8 cellular contexts compared by ENCODE assay signal in the genomic region with DNA sequence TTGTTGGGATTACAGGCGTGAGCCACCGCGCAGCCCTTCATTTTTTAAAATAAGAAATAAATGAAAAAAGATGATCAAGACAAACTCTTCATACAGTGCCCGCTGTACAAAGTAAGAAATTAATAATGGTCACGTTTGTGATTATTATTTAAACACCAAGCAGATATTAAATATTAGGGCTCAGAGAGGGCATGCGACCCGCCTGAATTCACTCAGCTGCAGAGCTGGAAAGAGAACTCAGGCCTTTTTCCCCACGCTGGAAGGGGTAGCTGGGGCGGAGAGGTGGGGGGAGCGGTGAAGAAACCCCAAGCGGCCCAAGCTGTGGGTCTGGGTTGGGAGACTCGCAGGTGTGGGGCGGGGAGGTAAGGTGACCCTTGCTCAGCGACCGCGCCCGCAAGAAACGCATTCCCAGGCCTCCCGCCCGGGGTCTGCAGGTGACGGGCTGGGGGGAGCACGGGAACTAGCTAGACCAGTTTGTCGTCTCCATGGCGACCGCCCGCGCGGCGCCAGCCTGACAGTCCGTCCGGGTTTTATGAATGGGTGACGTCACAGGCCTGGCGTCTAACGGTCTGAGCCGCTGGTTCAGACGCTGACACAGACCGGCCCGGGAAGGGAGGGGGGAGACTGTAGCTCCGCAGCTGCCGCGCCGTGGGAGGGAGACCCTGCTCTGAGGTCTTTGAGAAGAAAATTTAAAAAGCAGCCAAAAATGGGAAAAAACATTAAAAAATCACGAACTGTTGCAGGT. TPM values are rescaled to one million over a fixed set of nuclear protein-coding genes. Genes with fewer than 3 reads are reported as not detected.
DNase-seq lines count a peak whose midpoint lies in the region; ATAC-seq and TF ChIP-seq lines count a peak whose summit lies in the region.

No MANE protein-coding gene starts in this region.

- CTCF ChIA-PET in OCI-LY7 (lab: Charles Lee; ENCODE audit: unreplicated experiment), result interaction anchor here (0.8 to 1.2 kb wide), 4 partner anchors 30 to 43 kb away, joined by 3 to 5 read pairs (median 4); no protein-coding TSS in a partner anchor

- peak overlapping the region; percentile 92 for H3K4me2 ChIP-seq in OCI-LY7 (ENCODE audit: low read length)

- H4K20me1 ChIP-seq in OCI-LY7 (ENCODE audit: insufficient read depth, low read length), result no peaks in the 10 kb centered on the region

- intact Hi-C loops in OCI-LY7 (cut with micrococcal nuclease; ENCODE audit: unreplicated experiment), result loop anchor here (2.0 kb wide), 1 partner anchor 31 kb away; no protein-coding TSS in a partner anchor

- H3K4me1 ChIP-seq in OCI-LY7 (ENCODE audit: insufficient read depth, low read length, poor library complexity, severe bottlenecking), result peaks cover 20% of the 10 kb centered on the region

- no peaks in the 10 kb centered on the region for H3K9me2 ChIP-seq in OCI-LY7 (ENCODE audit: insufficient read depth, low read length)

- TF ChIP-seq CTCF in AG09319 (IDR thresholded peaks at IDR 0.05; ENCODE audit: low read depth, low read length) (no peak), OCI-LY7 (conservative IDR thresholded peaks at IDR 0.05; ENCODE audit: low read length) (no peak), epithelial cell of esophagus (IDR thresholded peaks at IDR 0.05; ENCODE audit: insufficient read depth, low read depth, low read length, missing control alignments) (no peak)

- H3K4me3 ChIP-seq in OCI-LY7 (ENCODE audit: low read depth, low read length, poor library complexity, severe bottlenecking) (peak overlapping the region; percentile 70), epithelial cell of esophagus (ENCODE audit: low read length) (peak overlapping the region; percentile 82)

- peak; percentile 63 for ATAC-seq in GM19324 (IDR thresholded peaks at IDR 0.05; ENCODE audit: low FRiP score, unreplicated experiment)

- DNase-seq in AG09319 (ENCODE audit: extremely low read depth, low read depth) (peak; percentile 69), OCI-LY7 (ENCODE audit: low spot score) (peak; percentile 88), activated T-cell treated with anti-CD3 and anti-CD28 coated beads for 24 hours (ENCODE audit: low read depth) (peak; percentile 52), epithelial cell of esophagus (ENCODE audit: low read depth) (peak; percentile 90), midbrain (lab: John Stamatoyannopoulos, UW) (peak; percentile 88)
- peak; percentile 31 for DNase-seq in stimulated activated CD8-positive, alpha-beta memory T cell treated with anti-CD3 and anti-CD28 coated beads, Interleukin-15, amount 100 ng/mL, for 1 hour (ENCODE audit: low read depth)

- no peak; the same call in 1 of the 2 replicates for TF ChIP-seq RAD21 in Ishikawa (IDR thresholded peaks at IDR 0.05; ENCODE audit: low read depth)

- POLR2A ChIA-PET in OCI-LY7 (lab: Charles Lee), result interaction anchor here (0.8 to 2.6 kb wide), 3 partner anchors 9 to 36 kb away, joined by 3 to 19 read pairs (median 4); no protein-coding TSS in a partner anchor

- peak overlapping the region; percentile 72; the same call in 1 of the 2 replicates for H2AFZ ChIP-seq in OCI-LY7 (ENCODE audit: low read length)

- no peaks in the 10 kb centered on the region for H3K36me3 ChIP-seq in OCI-LY7 (ENCODE audit: insufficient read depth, low read length)

- H3K27ac ChIP-seq in OCI-LY7 (ENCODE audit: low read depth, low read length, poor library complexity, severe bottlenecking), result no peak overlapping the region

- H3K9me3 ChIP-seq in OCI-LY7 (ENCODE audit: low read length), result no peaks in the 10 kb centered on the region

- H3K79me2 ChIP-seq in OCI-LY7 (ENCODE audit: insufficient read depth, low read depth, low read length), result no peaks in the 10 kb centered on the region

- no TSS peak for BruUV-seq in OCI-LY7 (replicated peaks; lab: Mats Ljungman, UMichigan)

- peak; percentile 96 for TF ChIP-seq EP300 in Ishikawa (IDR thresholded peaks at IDR 0.05; ENCODE audit: borderline replicate concordance)

TF ChIP-seq in Ishikawa, 13 proteins besides CTCF, POLR2A, EP300 and RAD21:
- TF ChIP-seq, protein P1, sequence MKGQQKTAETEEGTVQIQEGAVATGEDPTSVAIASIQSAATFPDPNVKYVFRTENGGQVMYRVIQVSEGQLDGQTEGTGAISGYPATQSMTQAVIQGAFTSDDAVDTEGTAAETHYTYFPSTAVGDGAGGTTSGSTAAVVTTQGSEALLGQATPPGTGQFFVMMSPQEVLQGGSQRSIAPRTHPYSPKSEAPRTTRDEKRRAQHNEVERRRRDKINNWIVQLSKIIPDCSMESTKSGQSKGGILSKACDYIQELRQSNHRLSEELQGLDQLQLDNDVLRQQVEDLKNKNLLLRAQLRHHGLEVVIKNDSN (IDR thresholded peaks at IDR 0.05), result peak; percentile 24; the same call in 1 of the 2 replicates
- TF ChIP-seq, protein P2, sequence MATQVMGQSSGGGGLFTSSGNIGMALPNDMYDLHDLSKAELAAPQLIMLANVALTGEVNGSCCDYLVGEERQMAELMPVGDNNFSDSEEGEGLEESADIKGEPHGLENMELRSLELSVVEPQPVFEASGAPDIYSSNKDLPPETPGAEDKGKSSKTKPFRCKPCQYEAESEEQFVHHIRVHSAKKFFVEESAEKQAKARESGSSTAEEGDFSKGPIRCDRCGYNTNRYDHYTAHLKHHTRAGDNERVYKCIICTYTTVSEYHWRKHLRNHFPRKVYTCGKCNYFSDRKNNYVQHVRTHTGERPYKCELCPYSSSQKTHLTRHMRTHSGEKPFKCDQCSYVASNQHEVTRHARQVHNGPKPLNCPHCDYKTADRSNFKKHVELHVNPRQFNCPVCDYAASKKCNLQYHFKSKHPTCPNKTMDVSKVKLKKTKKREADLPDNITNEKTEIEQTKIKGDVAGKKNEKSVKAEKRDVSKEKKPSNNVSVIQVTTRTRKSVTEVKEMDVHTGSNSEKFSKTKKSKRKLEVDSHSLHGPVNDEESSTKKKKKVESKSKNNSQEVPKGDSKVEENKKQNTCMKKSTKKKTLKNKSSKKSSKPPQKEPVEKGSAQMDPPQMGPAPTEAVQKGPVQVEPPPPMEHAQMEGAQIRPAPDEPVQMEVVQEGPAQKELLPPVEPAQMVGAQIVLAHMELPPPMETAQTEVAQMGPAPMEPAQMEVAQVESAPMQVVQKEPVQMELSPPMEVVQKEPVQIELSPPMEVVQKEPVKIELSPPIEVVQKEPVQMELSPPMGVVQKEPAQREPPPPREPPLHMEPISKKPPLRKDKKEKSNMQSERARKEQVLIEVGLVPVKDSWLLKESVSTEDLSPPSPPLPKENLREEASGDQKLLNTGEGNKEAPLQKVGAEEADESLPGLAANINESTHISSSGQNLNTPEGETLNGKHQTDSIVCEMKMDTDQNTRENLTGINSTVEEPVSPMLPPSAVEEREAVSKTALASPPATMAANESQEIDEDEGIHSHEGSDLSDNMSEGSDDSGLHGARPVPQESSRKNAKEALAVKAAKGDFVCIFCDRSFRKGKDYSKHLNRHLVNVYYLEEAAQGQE (IDR thresholded peaks at IDR 0.05; ENCODE audit: low read depth), result no peak
- peak; percentile 98 for TF ChIP-seq TCF12 (IDR thresholded peaks at IDR 0.05; ENCODE audit: low read depth)
- TF ChIP-seq ZBTB7A (IDR thresholded peaks at IDR 0.05; ENCODE audit: low read depth), result peak; percentile 99
- peak; percentile 81 for TF ChIP-seq CREB1 (IDR thresholded peaks at IDR 0.05; ENCODE audit: low read depth)
- TF ChIP-seq, protein P3, sequence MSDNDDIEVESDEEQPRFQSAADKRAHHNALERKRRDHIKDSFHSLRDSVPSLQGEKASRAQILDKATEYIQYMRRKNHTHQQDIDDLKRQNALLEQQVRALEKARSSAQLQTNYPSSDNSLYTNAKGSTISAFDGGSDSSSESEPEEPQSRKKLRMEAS (IDR thresholded peaks at IDR 0.05), result peak; percentile 71
- TF ChIP-seq EGR1 (IDR thresholded peaks at IDR 0.05), result no peak; the same call in 1 of the 2 replicates
- peak; percentile 45; the same call in 1 of the 2 replicates for TF ChIP-seq CEBPB (IDR thresholded peaks at IDR 0.05)
- TF ChIP-seq TEAD4 (IDR thresholded peaks at IDR 0.05), result peak; percentile 89
- TF ChIP-seq FOXM1 (IDR thresholded peaks at IDR 0.05; ENCODE audit: borderline replicate concordance, low read depth), result peak; percentile 88
- no peak for TF ChIP-seq TAF1 (IDR thresholded peaks at IDR 0.05; ENCODE audit: low read depth)
- TF ChIP-seq YY1 (IDR thresholded peaks at IDR 0.05; ENCODE audit: low read depth), result peak; percentile 63; the same call in 1 of the 2 replicates
- TF ChIP-seq NFIC (IDR thresholded peaks at IDR 0.05), result peak; percentile 79

RNA-seq across cellular contexts. Expression of a gene that starts 1.1 kb away (rescaled TPM):
- total RNA-seq in OCI-LY7 (2014; rRNA removed; shearing (Covaris generic)), result 3.3 and 4.7 TPM in 2 replicates
- 2.0 and 3.6 TPM in 2 replicates for total RNA-seq in OCI-LY7 (2022)

RNA-seq across cellular contexts. Expression of a gene that starts 33.7 kb away (rescaled TPM):
- not detected in 2 replicates for total RNA-seq in OCI-LY7 (2014; rRNA removed; shearing (Covaris generic))
- total RNA-seq in OCI-LY7 (2022), result not detected in 2 replicates

Comparison
In these comparisons a context has a peak if more than half of its experiments do, and no peak if none do; other contexts are left out.
1. DNase-seq: peak in every context shown above with its lines; median percentile 90 in epithelial cell of esophagus; 88 in OCI-LY7; 88 in midbrain; 69 in AG09319; 52 in activated T-cell treated with anti-CD3 and anti-CD28 coated beads for 24 hours; 31 in stimulated activated CD8-positive, alpha-beta memory T cell treated with anti-CD3 and anti-CD28 coated beads, Interleukin-15, amount 100 ng/mL, for 1 hour.